ENCODE assay signal across 10 cellular contexts in genomic region chr10:89887406-89887805, GRCh38.
DNase-seq lines count a peak whose midpoint lies in the region; ATAC-seq and TF ChIP-seq lines count a peak whose summit lies in the region.
"Had no signal": no experiment of that assay in that cellular context is flagged by ENCODE, and none has a peak within 500 bp of the region (broad histone marks: within the 10 kb centered on the region; RNA-seq: fewer than 3 reads in every experiment).

No MANE protein-coding gene starts in this region.

- H3K9me3 ChIP-seq in WERI-Rb-1 (ENCODE audit: severe bottlenecking) (no peaks in the 10 kb centered on the region), Caco-2 (no peaks in the 10 kb centered on the region)
- no peaks in the 10 kb centered on the region for H3K9me3 ChIP-seq in CD4-positive, alpha-beta T cell (ENCODE audit: control insufficient read depth, low read length)

- H3K27me3 ChIP-seq in WERI-Rb-1 (ENCODE audit: insufficient read depth, low read depth, severe bottlenecking): no peaks in the 10 kb centered on the region
- no peaks in the 10 kb centered on the region for H3K27me3 ChIP-seq in Caco-2 (replicated peaks; ENCODE audit: control insufficient read depth, insufficient read depth, low read length)
- H3K27me3 ChIP-seq in CD4-positive, alpha-beta T cell (ENCODE audit: control insufficient read depth, insufficient read depth, low read length): no peaks in the 10 kb centered on the region

- no TSS peak for BruUV-seq in Caco-2 (replicated peaks; lab: Mats Ljungman, UMichigan)

- no peaks in the 10 kb centered on the region for H3K4me1 ChIP-seq in Caco-2

- no peak for TF ChIP-seq CTCF in WERI-Rb-1 (IDR thresholded peaks at IDR 0.05; ENCODE audit: low read depth, low read length)
- no peak for TF ChIP-seq CTCF in Caco-2 (IDR thresholded peaks at IDR 0.05; ENCODE audit: insufficient read depth in 1 of 2, low read depth in 1 of 2, low read length in 1 of 2, severe bottlenecking in 1 of 2, unreplicated experiment in 1 of 2)
- no peak for TF ChIP-seq CTCF in CD4-positive, alpha-beta T cell (IDR thresholded peaks at IDR 0.05)

- POLR2A ChIA-PET in Caco-2 (lab: Charles Lee): no interaction called here
- POLR2A ChIA-PET in CD4-positive, alpha-beta T cell (lab: Charles Lee): no interaction called here

- H3K36me3 Mint-ChIP-seq in Caco-2 (ENCODE audit: insufficient read depth, unreplicated experiment): no peaks in the 10 kb centered on the region
- H3K36me3 Mint-ChIP-seq in CD4-positive, alpha-beta T cell (ENCODE audit: low read depth): no peaks in the 10 kb centered on the region
- H3K36me3 Mint-ChIP-seq: activated naive CD4-positive, alpha-beta T cell treated with anti-CD3 and anti-CD28 coated beads, Interleukin-2, amount 50 U/mL, for 24 hours had no signal

- H3K36me3 ChIP-seq in WERI-Rb-1 (no peaks in the 10 kb centered on the region), Caco-2 (ENCODE audit: control insufficient read depth, insufficient read depth, low read length) (no peaks in the 10 kb centered on the region)

- DNase-seq in foreskin melanocyte: no peak
- DNase-seq in WERI-Rb-1: no peak
- no peak for DNase-seq in Caco-2
- DNase-seq in CD4-positive, alpha-beta T cell: no peak
- DNase-seq: posterior cingulate gyrus had no signal

- H3K4me3 ChIP-seq in WERI-Rb-1 (ENCODE audit: low read depth, low read length) (no peak overlapping the region), Caco-2 (ENCODE audit: low read depth, low read length) (no peak overlapping the region)

- peaks cover 6% of the 10 kb centered on the region for H3K27me3 Mint-ChIP-seq in Caco-2 (ENCODE audit: insufficient read depth, unreplicated experiment)
- peaks cover 10% of the 10 kb centered on the region for H3K27me3 Mint-ChIP-seq in CD4-positive, alpha-beta T cell

- no peaks in the 10 kb centered on the region for H3K4me1 Mint-ChIP-seq in Caco-2 (ENCODE audit: low read depth, unreplicated experiment)
- H3K4me1 Mint-ChIP-seq in CD4-positive, alpha-beta T cell (ENCODE audit: low read depth): no peaks in the 10 kb centered on the region
- H3K4me1 Mint-ChIP-seq: activated naive CD4-positive, alpha-beta T cell treated with anti-CD3 and anti-CD28 coated beads, Interleukin-2, amount 50 U/mL, for 24 hours had no signal

- no peak overlapping the region for H3K4me3 Mint-ChIP-seq in Caco-2 (ENCODE audit: unreplicated experiment)
- no peak overlapping the region for H3K4me3 Mint-ChIP-seq in CD4-positive, alpha-beta T cell
- H3K4me3 Mint-ChIP-seq: activated naive CD4-positive, alpha-beta T cell treated with anti-CD3 and anti-CD28 coated beads, Interleukin-2, amount 50 U/mL, for 24 hours had no signal

- peak overlapping the region; percentile 3 for H3K27ac ChIP-seq in cingulate gyrus (ENCODE audit: low read depth, low read length)
- no peak overlapping the region for H3K27ac ChIP-seq in WERI-Rb-1
- H3K27ac ChIP-seq in CD4-positive, alpha-beta T cell (ENCODE audit: low read depth, low read length): no peak overlapping the region

- ATAC-seq in GM18861 (IDR thresholded peaks at IDR 0.05; ENCODE audit: unreplicated experiment) (peak; percentile 28), GM21528 (IDR thresholded peaks at IDR 0.05; ENCODE audit: low FRiP score, unreplicated experiment) (peak; percentile 62), HG03159 (IDR thresholded peaks at IDR 0.05; ENCODE audit: unreplicated experiment) (peak; percentile 49)
- no peak for ATAC-seq in CD4-positive, alpha-beta T cell (ENCODE audit: poor library complexity)

- CTCF ChIA-PET in Caco-2 (lab: Charles Lee): no interaction called here
- CTCF ChIA-PET in CD4-positive, alpha-beta T cell (lab: Charles Lee): no interaction called here

- no peak overlapping the region for H3K27ac Mint-ChIP-seq in Caco-2 (ENCODE audit: unreplicated experiment)
- H3K27ac Mint-ChIP-seq in CD4-positive, alpha-beta T cell: no peak overlapping the region
- H3K27ac Mint-ChIP-seq: activated naive CD4-positive, alpha-beta T cell treated with anti-CD3 and anti-CD28 coated beads, Interleukin-2, amount 50 U/mL, for 24 hours had no signal

- intact Hi-C loops in Caco-2 (cut with micrococcal nuclease; ENCODE audit: unreplicated experiment): no loop called here
- intact Hi-C loops in CD4-positive, alpha-beta T cell (cut with DNase I, micrococcal nuclease): no loop called here

- H3K9me3 Mint-ChIP-seq in Caco-2 (ENCODE audit: unreplicated experiment): peaks cover 7% of the 10 kb centered on the region
- H3K9me3 Mint-ChIP-seq in CD4-positive, alpha-beta T cell: peaks cover 2% of the 10 kb centered on the region
